ENCODE assay signal across 8 cellular contexts in genomic region chr1:101438359-101438758, GRCh38.
DNase-seq lines count a peak whose midpoint lies in the region; ATAC-seq and TF ChIP-seq lines count a peak whose summit lies in the region.

No MANE protein-coding gene starts in this region.

- no peaks in the 10 kb centered on the region for H3K9me2 ChIP-seq in GM23248 (ENCODE audit: insufficient read depth)

- TF ChIP-seq CTCF in osteocyte (IDR thresholded peaks at IDR 0.05) (no peak), left lung (IDR thresholded peaks at IDR 0.05) (peak in 1 of 2 donors; percentile 7)

- intact Hi-C loops in posterior cingulate gyrus (cut with DNase I) (no loop called here), left lung (cut with DNase I) (no loop called here)

- no peaks in the 10 kb centered on the region for H3K36me3 Mint-ChIP-seq in immature natural killer cell
- no peaks in the 10 kb centered on the region for H3K36me3 Mint-ChIP-seq in osteocyte (ENCODE audit: unreplicated experiment)

- H3K4me2 ChIP-seq in GM23248 (ENCODE audit: unreplicated experiment): no peak overlapping the region

- WGBS in GM23248 (ENCODE audit: low coverage in 1 of 2, low lambda C conversion rate in 2 of 2, missing lambda C conversion rate in 2 of 2), 2 experiments: 15 to 19% methylated on average over 3 of the region's 3 CpGs

- no peak overlapping the region for H3K9ac ChIP-seq in GM23248

- H3F3A ChIP-seq in GM23248 (ENCODE audit: insufficient read depth): no peaks in the 10 kb centered on the region

- H3K4me3 ChIP-seq in GM23248 (no peak overlapping the region), left lung (no peak overlapping the region)

- no peaks in the 10 kb centered on the region for H3K79me2 ChIP-seq in GM23248 (ENCODE audit: insufficient read depth)

- H3K4me1 ChIP-seq in GM23248 (ENCODE audit: insufficient read depth): no peaks in the 10 kb centered on the region
- no peaks in the 10 kb centered on the region for H3K4me1 ChIP-seq in left lung

- in situ Hi-C loops in GM23248 (cut with MboI): no loop called here

- H3K27me3 Mint-ChIP-seq in immature natural killer cell (ENCODE audit: low read depth in 3 of 3) (peaks cover 0 to 4% (median 0%) of the 10 kb centered on the region in 3 donors), osteocyte (ENCODE audit: unreplicated experiment) (peaks cover 11% of the 10 kb centered on the region)

- H3K4me1 Mint-ChIP-seq in immature natural killer cell (peaks cover 2 to 6% of the 10 kb centered on the region in 2 donors), osteocyte (ENCODE audit: unreplicated experiment) (no peaks in the 10 kb centered on the region)

- DNase-seq in GM23248: peak; percentile 38
- peak; percentile 5 for DNase-seq in NCI-H748 treated with DMSO at 0.1 percent for 48 hours (lab: John Stamatoyannopoulos, UW)
- DNase-seq in immature natural killer cell: peak; percentile 9 to 12 (median 12)
- no peak for DNase-seq in activated CD8-positive, alpha-beta memory T cell treated with anti-CD3 and anti-CD28 coated beads, Interleukin-2, amount 50 U/mL, for 4 hours
- no peak for DNase-seq in osteocyte (ENCODE audit: extremely low spot score, unreplicated experiment)
- DNase-seq in posterior cingulate gyrus: no peak
- DNase-seq in left lung: no peak

- no peak overlapping the region for H2AFZ ChIP-seq in GM23248

- H3K4me3 Mint-ChIP-seq in immature natural killer cell: no peak overlapping the region
- H3K4me3 Mint-ChIP-seq in osteocyte (ENCODE audit: unreplicated experiment): no peak overlapping the region

- H3K27ac Mint-ChIP-seq in immature natural killer cell (no peak overlapping the region), osteocyte (ENCODE audit: unreplicated experiment) (no peak overlapping the region)

- H3K9me3 ChIP-seq in GM23248 (ENCODE audit: low read depth) (no peaks in the 10 kb centered on the region), left lung (no peaks in the 10 kb centered on the region)

- no peaks in the 10 kb centered on the region for H3K9me3 Mint-ChIP-seq in immature natural killer cell
- H3K9me3 Mint-ChIP-seq in osteocyte (ENCODE audit: unreplicated experiment): no peaks in the 10 kb centered on the region

- H4K20me1 ChIP-seq in GM23248 (ENCODE audit: insufficient read depth): no peaks in the 10 kb centered on the region

- H3K27me3 ChIP-seq in GM23248 (replicated peaks; ENCODE audit: insufficient read depth) (peaks cover 8% of the 10 kb centered on the region; the same call in 1 of the 2 replicates), left lung (no peaks in the 10 kb centered on the region)

- H3K36me3 ChIP-seq in GM23248 (ENCODE audit: low read depth) (no peaks in the 10 kb centered on the region), left lung (no peaks in the 10 kb centered on the region)

- no peak overlapping the region for H3K27ac ChIP-seq in GM23248
- H3K27ac ChIP-seq in left lung: no peak overlapping the region

- ATAC-seq in GM18508 (IDR thresholded peaks at IDR 0.05; ENCODE audit: insufficient read depth, unreplicated experiment): peak; percentile 36
- ATAC-seq in left lung: no peak

Comparison
In these comparisons a context has a peak if more than half of its experiments do, and no peak if none do; other contexts are left out.
1. DNase-seq: peak in GM23248 (single experiment), NCI-H748 treated with DMSO at 0.1 percent for 48 hours (single experiment) and immature natural killer cell (3 of 3); none in activated CD8-positive, alpha-beta memory T cell treated with anti-CD3 and anti-CD28 coated beads, Interleukin-2, amount 50 U/mL, for 4 hours (single experiment), osteocyte (single experiment), posterior cingulate gyrus (0 of 10) and left lung (0 of 2).